Comparison of ENCODE assay signal across 9 cellular contexts in the genomic region with DNA sequence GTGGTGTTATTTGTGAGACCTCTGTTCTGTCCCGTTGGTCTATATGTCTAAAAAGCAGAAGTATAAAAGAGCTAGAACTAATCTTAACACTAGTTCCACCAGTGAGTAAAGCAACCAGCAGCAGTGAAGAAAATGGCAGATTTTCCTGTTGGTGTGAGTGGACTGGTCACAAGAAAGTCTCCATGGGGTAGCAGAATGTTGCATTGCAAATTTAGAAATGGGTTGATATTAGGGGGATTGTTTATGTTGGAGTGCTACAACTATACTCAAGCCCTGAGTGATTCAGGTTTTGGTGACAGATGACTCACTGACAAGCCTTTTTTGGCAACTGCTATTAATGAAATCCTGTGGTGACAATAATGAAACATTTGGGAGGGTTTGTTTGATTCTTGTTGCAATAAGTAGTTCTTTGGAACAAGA. TPM values are rescaled to one million over a fixed set of nuclear protein-coding genes. Genes with fewer than 3 reads are reported as not detected.
DNase-seq lines count a peak whose midpoint lies in the region; ATAC-seq and TF ChIP-seq lines count a peak whose summit lies in the region.
"Had no signal": no experiment of that assay in that cellular context is flagged by ENCODE, and none has a peak within 500 bp of the region (broad histone marks: within the 10 kb centered on the region; RNA-seq: fewer than 3 reads in every experiment).

No MANE protein-coding gene starts in this region.

- peaks cover 98% of the 10 kb centered on the region for H3K79me2 ChIP-seq in OCI-LY7 (ENCODE audit: insufficient read depth, low read depth, low read length)

- TF ChIP-seq EP300 in esophagus muscularis mucosa (IDR thresholded peaks at IDR 0.05), result no peak

- peaks cover 22% of the 10 kb centered on the region for H3K4me1 ChIP-seq in OCI-LY7 (ENCODE audit: insufficient read depth, low read length, poor library complexity, severe bottlenecking)
- H3K4me1 ChIP-seq in esophagus muscularis mucosa, result peaks cover 34 to 52% (median 44%) of the 10 kb centered on the region in 4 donors
- H3K4me1 ChIP-seq in thyroid gland, result peaks cover 5 to 27% of the 10 kb centered on the region in 2 donors

- no peak overlapping the region for H2AFZ ChIP-seq in OCI-LY7 (ENCODE audit: low read length)
- H2AFZ ChIP-seq: parathyroid adenoma had no signal

- H3K27ac ChIP-seq in OCI-LY7 (ENCODE audit: low read depth, low read length, poor library complexity, severe bottlenecking) (no peak overlapping the region), esophagus muscularis mucosa (replicated peaks in 1 of 4) (peak overlapping the region in 2 of 4 donors; percentile 20 to 40), thyroid gland (peak overlapping the region in 2 of 3 donors; percentile 35 to 36)
- H3K27ac ChIP-seq: parathyroid adenoma had no signal

- H4K20me1 ChIP-seq in OCI-LY7 (ENCODE audit: insufficient read depth, low read length), result 0 out of 2 replicates have a peak, but pooled peaks cover 18% of the 10 kb centered on the region

- H3K36me3 ChIP-seq in OCI-LY7 (ENCODE audit: insufficient read depth, low read length) (peaks cover 53% of the 10 kb centered on the region), esophagus muscularis mucosa (no peaks in the 10 kb centered on the region), thyroid gland (no peaks in the 10 kb centered on the region)

- ATAC-seq in GM18520 (IDR thresholded peaks at IDR 0.05; ENCODE audit: unreplicated experiment) (peak; percentile 59), HG02840 (IDR thresholded peaks at IDR 0.05; ENCODE audit: low FRiP score, unreplicated experiment) (peak; percentile 63), HG03457 (IDR thresholded peaks at IDR 0.05; ENCODE audit: unreplicated experiment) (no peak)

- peak overlapping the region; percentile 30; the same call in 1 of the 2 replicates for H3K4me2 ChIP-seq in OCI-LY7 (ENCODE audit: low read length)

- CTCF ChIA-PET in OCI-LY7 (lab: Charles Lee; ENCODE audit: unreplicated experiment), result no interaction called here

- POLR2A ChIA-PET in OCI-LY7 (lab: Charles Lee), result interaction anchor here (1.0 to 1.1 kb wide), 2 partner anchors 11 to 28 kb away, joined by 3 read pairs; a partner anchor contains a TSS

- H3K9me2 ChIP-seq in OCI-LY7 (ENCODE audit: insufficient read depth, low read length), result no peaks in the 10 kb centered on the region

- DNase-seq in OCI-LY7 (ENCODE audit: low spot score) (no peak), esophagus muscularis mucosa (ENCODE audit: extremely low spot score) (peak; percentile 75), thyroid gland (no peak), NCI-H510A treated with DMSO at 0.1 percent for 48 hours (lab: John Stamatoyannopoulos, UW) (no peak), NCI-H748 (lab: John Stamatoyannopoulos, UW; ENCODE audit: unreplicated experiment) (no peak)

- no peak for TF ChIP-seq POLR2A in esophagus muscularis mucosa (IDR thresholded peaks at IDR 0.05; ENCODE audit: low read depth)
- TF ChIP-seq POLR2A in thyroid gland (IDR thresholded peaks at IDR 0.05), result no peak

- TF ChIP-seq CTCF in OCI-LY7 (conservative IDR thresholded peaks at IDR 0.05; ENCODE audit: low read length) (no peak), esophagus muscularis mucosa (IDR thresholded peaks at IDR 0.05) (no peak), thyroid gland (IDR thresholded peaks at IDR 0.05) (no peak)

- no TSS peak for BruUV-seq in OCI-LY7 (replicated peaks; lab: Mats Ljungman, UMichigan)

- no peaks in the 10 kb centered on the region for H3K27me3 ChIP-seq in esophagus muscularis mucosa
- no peaks in the 10 kb centered on the region for H3K27me3 ChIP-seq in thyroid gland

- 63% methylated on average over 1 of the region's 1 CpG for WGBS in esophagus muscularis mucosa
- WGBS in thyroid gland, 2 donors, result 63 to 68% methylated on average over 1 of the region's 1 CpG

- H3K4me3 ChIP-seq in OCI-LY7 (ENCODE audit: low read depth, low read length, poor library complexity, severe bottlenecking), result no peak overlapping the region
- H3K4me3 ChIP-seq in esophagus muscularis mucosa, result no peak overlapping the region
- H3K4me3 ChIP-seq in thyroid gland (replicated peaks in 1 of 3), result no peak overlapping the region

- intact Hi-C loops in OCI-LY7 (cut with micrococcal nuclease; ENCODE audit: unreplicated experiment), result no loop called here
- intact Hi-C loops in esophagus muscularis mucosa (cut with DNase I), result no loop called here
- intact Hi-C loops in thyroid gland (cut with DNase I), result no loop called here

- H3K9me3 ChIP-seq in OCI-LY7 (ENCODE audit: low read length) (no peaks in the 10 kb centered on the region; the same call in 1 of the 2 replicates), esophagus muscularis mucosa (no peaks in the 10 kb centered on the region), thyroid gland (no peaks in the 10 kb centered on the region)

RNA-seq across cellular contexts. Expression of a gene that starts 5.6 kb away (rescaled TPM):
- total RNA-seq in OCI-LY7 (2014; rRNA removed; shearing (Covaris generic)), result 23.4 and 36.6 TPM in 2 replicates
- total RNA-seq in OCI-LY7 (2022), result 49.5 and 54.9 TPM in 2 replicates
- 10 to 100 TPM; 18.8 to 27.7 (median 21.3) TPM for total RNA-seq in esophagus muscularis mucosa
- 10 to 100 TPM; 33.6 to 45.1 (median 42.3) TPM for total RNA-seq in thyroid gland

RNA-seq across cellular contexts. Expression of a gene that starts 10.8 kb away (rescaled TPM):
- total RNA-seq in OCI-LY7 (2014; rRNA removed; shearing (Covaris generic)), result 33.8 and 38.9 TPM in 2 replicates
- total RNA-seq in OCI-LY7 (2022) (108 and 110 TPM in 2 replicates), esophagus muscularis mucosa (10 to 100 TPM; 10.1 to 15.6 (median 12.6) TPM), thyroid gland (10 to 100 TPM; 26.4 to 94.6 (median 51.0) TPM)
